In genomic region chr11:128776434-128777284, GRCh38 we compare ENCODE assay signal across 8 cellular contexts.
A peak's percentile ranks its signal among the peaks of the same experiment; 100 is the strongest.
DNase-seq lines count a peak whose midpoint lies in the region; ATAC-seq lines count a peak whose summit lies in the region.

No MANE protein-coding gene starts in this region.

- DNase-seq in ELR (ENCODE audit: low read depth) (peak; percentile 52), M059J (ENCODE audit: low read depth) (peak; percentile 11), hepatic stellate cell (ENCODE audit: low spot score) (peak; percentile 60), cerebellar nuclear complex (lab: John Stamatoyannopoulos, UW) (no peak), DMS79 treated with DMSO at 0.1 percent for 48 hours (lab: John Stamatoyannopoulos, UW) (no peak)
- DNase-seq in activated T-helper 9 cell treated with anti-CD3 and anti-CD28 coated beads, Interleukin-2, amount 50 U/mL, for 16 hours (ENCODE audit: low read depth) = peak; percentile 12
- DNase-seq in stimulated activated CD4-positive, alpha-beta T cell treated with anti-CD3 and anti-CD28 coated beads, Interleukin-2, amount 100 ng/mL, for 4 hours (ENCODE audit: low read depth) = peak; percentile 27

- ATAC-seq in HG03354 (IDR thresholded peaks at IDR 0.05; ENCODE audit: poor library complexity, severe bottlenecking, unreplicated experiment) = no peak

Comparison
In these comparisons a context has a peak if more than half of its experiments do, and no peak if none do; other contexts are left out.
1. DNase-seq: peak in ELR (single experiment), M059J (single experiment), activated T-helper 9 cell treated with anti-CD3 and anti-CD28 coated beads, Interleukin-2, amount 50 U/mL, for 16 hours (single experiment), hepatic stellate cell (single experiment) and stimulated activated CD4-positive, alpha-beta T cell treated with anti-CD3 and anti-CD28 coated beads, Interleukin-2, amount 100 ng/mL, for 4 hours (single experiment); none in cerebellar nuclear complex (0 of 2) and DMS79 treated with DMSO at 0.1 percent for 48 hours (single experiment).